In genomic region chr1:6591222-6591621, GRCh38 we compare ENCODE assay signal across 18 cellular contexts. TPM values are rescaled to one million over a fixed set of nuclear protein-coding genes. Genes with fewer than 3 reads are reported as not detected.
DNase-seq lines count a peak whose midpoint lies in the region; ATAC-seq, FAIRE-seq and TF ChIP-seq lines count a peak whose summit lies in the region.
"Had no signal": no experiment of that assay in that cellular context is flagged by ENCODE, and none has a peak within 500 bp of the region (broad histone marks: within the 10 kb centered on the region; RNA-seq: fewer than 3 reads in every experiment).

No MANE protein-coding gene starts in this region.

- no peaks in the 10 kb centered on the region for H3K9me2 ChIP-seq in OCI-LY1 (ENCODE audit: low read depth, low read length)

- H3K4me3 ChIP-seq in OCI-LY1 (ENCODE audit: low read depth, low read length, poor library complexity, severe bottlenecking) (no peak overlapping the region), left ventricle myocardium inferior (no peak overlapping the region)
- H3K4me3 ChIP-seq: dorsolateral prefrontal cortex, neural progenitor cell had no signal

- no peak for DNase-seq in activated CD4-positive, alpha-beta T cell treated with anti-CD3 and anti-CD28 coated beads for 36 hours
- no peak for DNase-seq in activated CD4-positive, alpha-beta T cell treated with anti-CD3 and anti-CD28 coated beads for 1 hour
- DNase-seq in left ventricle myocardium inferior (no peak), sciatic nerve (ENCODE audit: low spot score) (no peak), NCI-H2029 treated with DMSO at 0.1 percent for 48 hours (lab: John Stamatoyannopoulos, UW) (no peak), D721Med (ENCODE audit: insufficient read length, low spot score) (no peak), iPS-NIHi11 (ENCODE audit: low spot score) (no peak)
- DNase-seq: DMS79 treated with DMSO at 0.1 percent for 48 hours, kidney had no signal

- TF ChIP-seq CTCF in OCI-LY1 (IDR thresholded peaks at IDR 0.05; ENCODE audit: low read length) (no peak), left ventricle myocardium inferior (IDR thresholded peaks at IDR 0.05; ENCODE audit: borderline replicate concordance) (no peak), D721Med (IDR thresholded peaks at IDR 0.05; ENCODE audit: insufficient read depth, missing control alignments) (no peak)

- H3K79me2 ChIP-seq in OCI-LY1 (ENCODE audit: insufficient read depth, low read length): no peaks in the 10 kb centered on the region

- peaks cover 7% of the 10 kb centered on the region for H3K4me1 Mint-ChIP-seq in activated CD4-positive, alpha-beta T cell treated with anti-CD3 and anti-CD28 coated beads for 36 hours
- H3K4me1 Mint-ChIP-seq: neural progenitor cell had no signal

- H3K36me3 Mint-ChIP-seq in activated CD4-positive, alpha-beta T cell treated with anti-CD3 and anti-CD28 coated beads for 36 hours (ENCODE audit: low read depth): peaks cover 22% of the 10 kb centered on the region

- no peaks in the 10 kb centered on the region for H3F3A ChIP-seq in OCI-LY1 (ENCODE audit: insufficient read depth, low read length)

- no peak overlapping the region for H2AFZ ChIP-seq in OCI-LY1 (ENCODE audit: low read length)
- H2AFZ ChIP-seq: neural progenitor cell had no signal

- peak overlapping the region; percentile 63 for H3K27ac Mint-ChIP-seq in activated CD4-positive, alpha-beta T cell treated with anti-CD3 and anti-CD28 coated beads for 36 hours
- H3K27ac Mint-ChIP-seq: neural progenitor cell had no signal

- CTCF ChIA-PET in activated CD4-positive, alpha-beta T cell treated with anti-CD3 and anti-CD28 coated beads for 36 hours (lab: Charles Lee): interaction anchor here (0.6 kb wide), 1 partner anchor 41 kb away, joined by 4 read pairs; no protein-coding TSS in a partner anchor

- peak overlapping the region; percentile 10; the same call in 1 of the 2 replicates for H3K9ac ChIP-seq in OCI-LY1 (ENCODE audit: low read length)
- H3K9ac ChIP-seq: neural progenitor cell had no signal

- peak overlapping the region; percentile 14; the same call in 1 of the 2 replicates for H3K4me2 ChIP-seq in OCI-LY1 (ENCODE audit: low read length)
- H3K4me2 ChIP-seq: neural progenitor cell had no signal

- intact Hi-C loops in activated CD4-positive, alpha-beta T cell treated with anti-CD3 and anti-CD28 coated beads for 36 hours (cut with DNase I, micrococcal nuclease): no loop called here
- intact Hi-C loops in left ventricle myocardium inferior (cut with micrococcal nuclease) (no loop called here), sciatic nerve (cut with DNase I) (no loop called here)

- no peaks in the 10 kb centered on the region for H3K27me3 Mint-ChIP-seq in activated CD4-positive, alpha-beta T cell treated with anti-CD3 and anti-CD28 coated beads for 36 hours

- H3K27ac ChIP-seq in OCI-LY1 (ENCODE audit: low read depth, low read length, poor library complexity, severe bottlenecking) (peak overlapping the region; percentile 98), left ventricle myocardium inferior (replicated peaks) (peak overlapping the region; percentile 59)
- H3K27ac ChIP-seq: neural progenitor cell had no signal

- no peaks in the 10 kb centered on the region for H3K27me3 ChIP-seq in OCI-LY1 (ENCODE audit: insufficient read depth, low read length)
- no peaks in the 10 kb centered on the region for H3K27me3 ChIP-seq in left ventricle myocardium inferior (ENCODE audit: low read depth)
- H3K27me3 ChIP-seq: dorsolateral prefrontal cortex, neural progenitor cell had no signal

- H4K20me1 ChIP-seq in OCI-LY1 (ENCODE audit: insufficient read depth, low read length): no peaks in the 10 kb centered on the region

- H3K9me3 Mint-ChIP-seq in activated CD4-positive, alpha-beta T cell treated with anti-CD3 and anti-CD28 coated beads for 36 hours (ENCODE audit: low read depth): no peaks in the 10 kb centered on the region
- H3K9me3 Mint-ChIP-seq: neural progenitor cell had no signal

- POLR2A ChIA-PET in activated CD4-positive, alpha-beta T cell treated with anti-CD3 and anti-CD28 coated beads for 36 hours (lab: Charles Lee): interaction anchor here (0.6 to 1.2 kb wide), 2 partner anchors 9 to 54 kb away, joined by 3 read pairs; no protein-coding TSS in a partner anchor

- H3K36me3 ChIP-seq in OCI-LY1 (ENCODE audit: insufficient read depth, low read length): peaks cover 93% of the 10 kb centered on the region
- peaks cover 81% of the 10 kb centered on the region for H3K36me3 ChIP-seq in left ventricle myocardium inferior
- H3K36me3 ChIP-seq: neural progenitor cell had no signal

- no peaks in the 10 kb centered on the region for H3K9me3 ChIP-seq in OCI-LY1 (ENCODE audit: low read length)
- H3K9me3 ChIP-seq in left ventricle myocardium inferior (replicated peaks): no peaks in the 10 kb centered on the region

- H3K4me3 Mint-ChIP-seq in activated CD4-positive, alpha-beta T cell treated with anti-CD3 and anti-CD28 coated beads for 36 hours: no peak overlapping the region
- H3K4me3 Mint-ChIP-seq: neural progenitor cell had no signal

- H3K4me1 ChIP-seq in OCI-LY1 (ENCODE audit: insufficient read depth, low read length, severe bottlenecking) (peaks cover 40% of the 10 kb centered on the region), left ventricle myocardium inferior (peaks cover 97% of the 10 kb centered on the region)
- H3K4me1 ChIP-seq: neural progenitor cell had no signal

- ATAC-seq in activated CD4-positive, alpha-beta T cell treated with anti-CD3 and anti-CD28 coated beads for 36 hours: no peak
- ATAC-seq in sciatic nerve: peak; percentile 13
- ATAC-seq: Panc1 had no signal

- no peak for FAIRE-seq in D721Med (lab: Jason Lieb, UNC)
- FAIRE-seq: kidney, urothelium cell line had no signal

RNA-seq across cellular contexts. Expression of gene ZBTB48, which starts 11.4 kb away (rescaled TPM):
- total RNA-seq in activated CD4-positive, alpha-beta T cell treated with anti-CD3 and anti-CD28 coated beads for 36 hours: 10 to 100 TPM; 23.2 to 26.0 TPM
- total RNA-seq in left ventricle myocardium inferior (12.9 TPM), sciatic nerve (28.9 TPM)

RNA-seq across cellular contexts. Expression of gene KLHL21, which starts 11.4 kb away (rescaled TPM):
- 10 to 100 TPM; 12.4 to 15.7 TPM for total RNA-seq in activated CD4-positive, alpha-beta T cell treated with anti-CD3 and anti-CD28 coated beads for 36 hours
- 83.7 TPM for total RNA-seq in left ventricle myocardium inferior
- total RNA-seq in sciatic nerve: 31.4 TPM

RNA-seq across cellular contexts. Expression of gene PHF13, which starts 22.3 kb away (rescaled TPM):
- total RNA-seq in activated CD4-positive, alpha-beta T cell treated with anti-CD3 and anti-CD28 coated beads for 36 hours: 10 to 100 TPM; 13.2 to 13.6 TPM
- 6.8 TPM for total RNA-seq in left ventricle myocardium inferior
- 19.3 TPM for total RNA-seq in sciatic nerve

RNA-seq across cellular contexts. Expression of gene THAP3, which starts 33.4 kb away (rescaled TPM):
- 10 to 100 TPM; 19.4 to 22.1 TPM for total RNA-seq in activated CD4-positive, alpha-beta T cell treated with anti-CD3 and anti-CD28 coated beads for 36 hours
- 14.9 TPM for total RNA-seq in left ventricle myocardium inferior
- total RNA-seq in sciatic nerve: 20.4 TPM

RNA-seq across cellular contexts. Expression of gene TAS1R1, which starts 36.1 kb away (rescaled TPM):
- under 1 TPM in 1 of 2 experiments, not detected in 1; 0.07 TPM for total RNA-seq in activated CD4-positive, alpha-beta T cell treated with anti-CD3 and anti-CD28 coated beads for 36 hours
- not detected for total RNA-seq in left ventricle myocardium inferior
- not detected for total RNA-seq in sciatic nerve
- total RNA-seq: A172; activated CD8-positive, alpha-beta memory T cell treated with anti-CD3 and anti-CD28 coated beads for 36 hours; fibroblast of villous mesenchyme; kidney; T-helper 2 cell treated with Interferon-gamma antibody and Interleukin-4, amounts not matched to agents 100 ng/mL and 5 ng/mL, for 36 hours had no signal
